In the genomic region with DNA sequence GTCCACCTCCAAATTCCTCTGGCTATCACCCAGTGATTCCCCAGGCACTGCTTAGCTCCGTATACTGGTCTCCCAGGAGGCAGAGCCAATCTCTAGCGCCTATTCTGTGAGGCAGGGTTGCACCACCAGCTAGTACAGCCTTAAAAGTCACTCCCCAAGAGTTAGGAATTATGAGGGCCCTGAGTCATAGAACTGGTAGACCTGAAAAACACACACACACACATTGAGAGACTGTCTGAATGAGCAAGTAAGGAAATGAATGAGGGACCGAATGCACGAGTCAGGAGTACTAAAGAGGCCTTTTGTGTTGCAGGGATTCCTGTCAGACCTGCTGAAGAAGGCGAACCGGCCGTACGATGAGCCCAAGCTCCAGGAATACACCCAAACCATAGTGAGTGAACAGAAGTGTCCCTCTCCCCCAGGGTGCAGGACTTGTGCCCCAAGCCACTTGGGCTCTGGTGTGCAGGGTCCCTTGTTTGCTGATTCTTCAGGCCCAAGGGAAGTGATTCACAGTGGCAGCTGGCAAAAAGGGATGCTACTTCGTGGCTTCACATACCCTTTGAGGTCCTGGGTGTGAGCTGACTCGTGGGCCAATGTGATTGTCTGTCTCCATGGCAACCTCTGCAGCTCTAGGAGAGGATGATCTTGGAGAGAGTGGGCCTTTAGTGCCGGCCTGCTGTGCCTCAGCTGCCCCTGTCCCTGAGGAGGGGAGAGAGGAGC, we compare ENCODE assay signal across 10 cellular contexts. TPM values are rescaled to one million over a fixed set of nuclear protein-coding genes. Genes with fewer than 3 reads are reported as not detected.
DNase-seq lines count a peak whose midpoint lies in the region; ATAC-seq and TF ChIP-seq lines count a peak whose summit lies in the region.
"Had no signal": no experiment of that assay in that cellular context is flagged by ENCODE, and none has a peak within 500 bp of the region (broad histone marks: within the 10 kb centered on the region; RNA-seq: fewer than 3 reads in every experiment).

No MANE protein-coding gene starts in this region.

- CTCF ChIA-PET in Caco-2 (lab: Charles Lee) = no interaction called here

- H3K9me3 ChIP-seq in BLaER1 treated with 17β-estradiol and CSF1 and Interleukin-3, amounts not matched to agents 10 nM and 100 nM (replicated peaks in 1 of 11) = no peaks in the 10 kb centered on the region
- no peaks in the 10 kb centered on the region for H3K9me3 ChIP-seq in GM23248 (ENCODE audit: low read depth)
- no peaks in the 10 kb centered on the region for H3K9me3 ChIP-seq in Caco-2
- H3K9me3 ChIP-seq: esophagus muscularis mucosa had no signal

- POLR2A ChIA-PET in activated naive CD8-positive, alpha-beta T cell treated with anti-CD3 and anti-CD28 coated beads, Interleukin-2, amount 10 ng/mL, durations not matched to agents 7 days and 5 days (lab: Charles Lee) = no interaction called here
- POLR2A ChIA-PET in Caco-2 (lab: Charles Lee) = no interaction called here

- DNase-seq in GM23248 (peak; percentile 50), left kidney (ENCODE audit: low read depth, low spot score) (peak; percentile 15), KBM-7 (no peak), mesenteric fat pad (ENCODE audit: low spot score) (no peak), Caco-2 (no peak)
- DNase-seq in activated naive CD8-positive, alpha-beta T cell treated with anti-CD3 and anti-CD28 coated beads, Interleukin-2, amount 10 ng/mL, durations not matched to agents 7 days and 5 days = no peak
- DNase-seq: amniotic stem cell had no signal

- intact Hi-C loops in Caco-2 (cut with micrococcal nuclease; ENCODE audit: unreplicated experiment) = no loop called here

- ATAC-seq in activated naive CD8-positive, alpha-beta T cell treated with anti-CD3 and anti-CD28 coated beads, Interleukin-2, amount 10 ng/mL, durations not matched to agents 7 days and 5 days (ENCODE audit: low read depth) = peak; percentile 47

- no peaks in the 10 kb centered on the region for H3K79me2 ChIP-seq in GM23248 (ENCODE audit: insufficient read depth)

- no peak overlapping the region for H3K4me3 ChIP-seq in BLaER1 treated with 17β-estradiol and CSF1 and Interleukin-3, amounts not matched to agents 10 nM and 100 nM
- H3K4me3 ChIP-seq in GM23248 (no peak overlapping the region), Caco-2 (ENCODE audit: low read depth, low read length) (no peak overlapping the region)
- H3K4me3 ChIP-seq: esophagus muscularis mucosa had no signal

- H3K4me1 Mint-ChIP-seq in activated naive CD8-positive, alpha-beta T cell treated with anti-CD3 and anti-CD28 coated beads, Interleukin-2, amount 10 ng/mL, durations not matched to agents 7 days and 5 days = peaks cover 12% of the 10 kb centered on the region
- no peaks in the 10 kb centered on the region for H3K4me1 Mint-ChIP-seq in Caco-2 (ENCODE audit: low read depth, unreplicated experiment)

- no peaks in the 10 kb centered on the region for H4K20me1 ChIP-seq in BLaER1 treated with 17β-estradiol and CSF1 and Interleukin-3, amounts not matched to agents 10 nM and 100 nM
- no peaks in the 10 kb centered on the region for H4K20me1 ChIP-seq in GM23248 (ENCODE audit: insufficient read depth)

- H3K36me3 ChIP-seq in BLaER1 treated with 17β-estradiol and CSF1 and Interleukin-3, amounts not matched to agents 10 nM and 100 nM = no peaks in the 10 kb centered on the region
- no peaks in the 10 kb centered on the region for H3K36me3 ChIP-seq in GM23248 (ENCODE audit: low read depth)
- no peaks in the 10 kb centered on the region for H3K36me3 ChIP-seq in Caco-2 (ENCODE audit: control insufficient read depth, insufficient read depth, low read length)
- H3K36me3 ChIP-seq: esophagus muscularis mucosa had no signal

- no peak overlapping the region; a peak in 1 of 22 replicates for H3K9ac ChIP-seq in BLaER1 treated with 17β-estradiol and CSF1 and Interleukin-3, amounts not matched to agents 10 nM and 100 nM
- no peak overlapping the region for H3K9ac ChIP-seq in GM23248

- peaks cover 24% of the 10 kb centered on the region for H3K27me3 Mint-ChIP-seq in activated naive CD8-positive, alpha-beta T cell treated with anti-CD3 and anti-CD28 coated beads, Interleukin-2, amount 10 ng/mL, durations not matched to agents 7 days and 5 days
- H3K27me3 Mint-ChIP-seq in Caco-2 (ENCODE audit: insufficient read depth, unreplicated experiment) = peaks cover 29% of the 10 kb centered on the region

- H3K27ac ChIP-seq in BLaER1 treated with 17β-estradiol and CSF1 and Interleukin-3, amounts not matched to agents 10 nM and 100 nM = peak overlapping the region in 2 of 11 experiments; percentile 23 to 58; a peak in 2 of 22 replicates
- no peak overlapping the region for H3K27ac ChIP-seq in GM23248
- H3K27ac ChIP-seq: esophagus muscularis mucosa had no signal

- peak overlapping the region in 7 of 11 experiments; percentile 7 to 41 (median 20); a peak in 10 of 22 replicates for H3K4me2 ChIP-seq in BLaER1 treated with 17β-estradiol and CSF1 and Interleukin-3, amounts not matched to agents 10 nM and 100 nM
- H3K4me2 ChIP-seq in GM23248 (ENCODE audit: unreplicated experiment) = no peak overlapping the region

- H3K4me1 ChIP-seq in BLaER1 treated with 17β-estradiol and CSF1 and Interleukin-3, amounts not matched to agents 10 nM and 100 nM = peaks cover 4 to 25% (median 13%) of the 10 kb centered on the region in 10 experiments; a peak in 13 of 20 replicates
- H3K4me1 ChIP-seq in GM23248 (ENCODE audit: insufficient read depth) (no peaks in the 10 kb centered on the region), Caco-2 (no peaks in the 10 kb centered on the region)
- H3K4me1 ChIP-seq: esophagus muscularis mucosa had no signal

- no peak overlapping the region for H3K27ac Mint-ChIP-seq in activated naive CD8-positive, alpha-beta T cell treated with anti-CD3 and anti-CD28 coated beads, Interleukin-2, amount 10 ng/mL, durations not matched to agents 7 days and 5 days
- H3K27ac Mint-ChIP-seq in Caco-2 (ENCODE audit: unreplicated experiment) = no peak overlapping the region

- H3K9me2 ChIP-seq in GM23248 (ENCODE audit: insufficient read depth) = no peaks in the 10 kb centered on the region

- H3K36me3 Mint-ChIP-seq in activated naive CD8-positive, alpha-beta T cell treated with anti-CD3 and anti-CD28 coated beads, Interleukin-2, amount 10 ng/mL, durations not matched to agents 7 days and 5 days = no peaks in the 10 kb centered on the region
- no peaks in the 10 kb centered on the region for H3K36me3 Mint-ChIP-seq in Caco-2 (ENCODE audit: insufficient read depth, unreplicated experiment)

- 48 to 54% methylated on average over 11 of the region's 11 CpGs for WGBS in GM23248 (ENCODE audit: low coverage in 1 of 2, low lambda C conversion rate in 2 of 2, missing lambda C conversion rate in 2 of 2), 2 experiments

- H3F3A ChIP-seq in GM23248 (ENCODE audit: insufficient read depth) = no peaks in the 10 kb centered on the region

- H3K27me3 ChIP-seq in BLaER1 treated with 17β-estradiol and CSF1 and Interleukin-3, amounts not matched to agents 10 nM and 100 nM = no peaks in the 10 kb centered on the region
- H3K27me3 ChIP-seq in GM23248 (replicated peaks; ENCODE audit: insufficient read depth) = peaks cover 14% of the 10 kb centered on the region
- H3K27me3 ChIP-seq in Caco-2 (replicated peaks; ENCODE audit: control insufficient read depth, insufficient read depth, low read length) = no peaks in the 10 kb centered on the region

- H3K9me3 Mint-ChIP-seq in activated naive CD8-positive, alpha-beta T cell treated with anti-CD3 and anti-CD28 coated beads, Interleukin-2, amount 10 ng/mL, durations not matched to agents 7 days and 5 days = peaks cover 3% of the 10 kb centered on the region
- H3K9me3 Mint-ChIP-seq in Caco-2 (ENCODE audit: unreplicated experiment) = no peaks in the 10 kb centered on the region

- BruUV-seq in Caco-2 (replicated peaks; lab: Mats Ljungman, UMichigan) = no TSS peak

- TF ChIP-seq CTCF in Caco-2 (IDR thresholded peaks at IDR 0.05; ENCODE audit: insufficient read depth in 1 of 2, low read depth in 1 of 2, low read length in 1 of 2, severe bottlenecking in 1 of 2, unreplicated experiment in 1 of 2) = no peak

- H2AFZ ChIP-seq in GM23248 = no peak overlapping the region

- H3K4me3 Mint-ChIP-seq in activated naive CD8-positive, alpha-beta T cell treated with anti-CD3 and anti-CD28 coated beads, Interleukin-2, amount 10 ng/mL, durations not matched to agents 7 days and 5 days = no peak overlapping the region
- H3K4me3 Mint-ChIP-seq in Caco-2 (ENCODE audit: unreplicated experiment) = no peak overlapping the region

- in situ Hi-C loops in GM23248 (cut with MboI) (no loop called here), KBM-7 (cut with MboI; ENCODE audit: low pct_unique_long_range_greater_than_20kb, low sequenced_read_pairs) (no loop called here)

RNA-seq across cellular contexts. Expression of gene CALB2, which starts 24.7 kb away (rescaled TPM):
- total RNA-seq in GM23248 (2014; rRNA removed; shearing (Covaris generic)) = 1.8 TPM in 1 of 2 replicates, not detected in the other
- polyA plus RNA-seq in GM23248 (2016; fragmentation: Nextera tagmentation; extraction: Ambion mirVana) = 0.99 and 1.2 TPM in 2 replicates
- total RNA-seq in activated naive CD8-positive, alpha-beta T cell treated with anti-CD3 and anti-CD28 coated beads, Interleukin-2, amount 10 ng/mL, durations not matched to agents 7 days and 5 days = not detected
- 190 TPM for total RNA-seq in mesenteric fat pad
- total RNA-seq in Caco-2 (2022) = 0.65 TPM in 1 of 2 replicates, not detected in the other
- total RNA-seq: liver had no signal
- polyA plus RNA-seq: liver had no signal

RNA-seq across cellular contexts. Expression of gene TLE7, which starts 58.6 kb away (rescaled TPM):
- not detected in 2 replicates for total RNA-seq in GM23248 (2014; rRNA removed; shearing (Covaris generic))
- not detected in 2 replicates for polyA plus RNA-seq in GM23248 (2016; fragmentation: Nextera tagmentation; extraction: Ambion mirVana)
- not detected for total RNA-seq in activated naive CD8-positive, alpha-beta T cell treated with anti-CD3 and anti-CD28 coated beads, Interleukin-2, amount 10 ng/mL, durations not matched to agents 7 days and 5 days
- total RNA-seq in mesenteric fat pad = not detected
- not detected in 2 replicates for total RNA-seq in Caco-2 (2022)
- total RNA-seq: esophagus muscularis mucosa, liver had no signal
- polyA plus RNA-seq: liver had no signal

Comparison
In these comparisons a context has a peak if more than half of its experiments do, and no peak if none do; other contexts are left out.
1. DNase-seq: peak in GM23248 (single experiment) and left kidney (single experiment); none in activated naive CD8-positive, alpha-beta T cell treated with anti-CD3 and anti-CD28 coated beads, Interleukin-2, amount 10 ng/mL, durations not matched to agents 7 days and 5 days (single experiment), KBM-7 (single experiment), mesenteric fat pad (single experiment) and Caco-2 (0 of 2).
2. RNA of gene CALB2, which starts 24.7 kb away (total RNA-seq): 190 TPM in mesenteric fat pad (single experiment); 1.8 TPM in GM23248, 0.65 TPM in Caco-2 and not detected in activated naive CD8-positive, alpha-beta T cell treated with anti-CD3 and anti-CD28 coated beads, Interleukin-2, amount 10 ng/mL, durations not matched to agents 7 days and 5 days; every median in the first group is over 10 times any median in the second.